Comparison of ENCODE assay signal across 8 cellular contexts in genomic region chr4:159487284-159487747, GRCh38.
DNase-seq lines count a peak whose midpoint lies in the region; ATAC-seq, FAIRE-seq and TF ChIP-seq lines count a peak whose summit lies in the region.

No MANE protein-coding gene starts in this region.

- peak; percentile 39 for DNase-seq in activated CD4-positive, alpha-beta T cell treated with anti-CD3 and anti-CD28 coated beads for 48 hours
- no peak for DNase-seq in activated CD4-positive, alpha-beta T cell treated with anti-CD3 and anti-CD28 coated beads for 1 hour
- DNase-seq in HK-2 (ENCODE audit: unreplicated experiment) (peak; percentile 39), GM12878 (ENCODE audit: low read depth, low spot score) (peak; percentile 17), iPS DF 19.7 (ENCODE audit: low read depth, low spot score) (peak; percentile 40), small intestine (peak; percentile 53)

- TF ChIP-seq EP300 in GM12878 (IDR thresholded peaks at IDR 0.05; ENCODE audit: borderline replicate concordance in 1 of 2, control insufficient read depth in 1 of 2, low read depth in 2 of 2, low read length in 2 of 2), result no peak

- CTCF ChIA-PET in GM12878 (lab: Yijun Ruan, JAX), result interaction anchor here (0.9 to 2.8 kb wide), 13 partner anchors 9 to 1767 kb away, joined by 3 to 8 read pairs (median 3); no protein-coding TSS in a partner anchor

- RAD21 ChIA-PET in GM12878 (lab: Charles Lee; ENCODE audit: unreplicated experiment), result interaction anchor here (0.5 to 1.6 kb wide), 3 partner anchors 10 to 1767 kb away, joined by 3 to 6 read pairs (median 3); no protein-coding TSS in a partner anchor

- FAIRE-seq in GM12878 (lab: Jason Lieb, UNC), result peak; percentile 56
- no peak for FAIRE-seq in small intestine (lab: Jason Lieb, UNC)

- H3K36me3 ChIP-seq in OCI-LY3 (replicated peaks; ENCODE audit: low read depth, low read length), result no peaks in the 10 kb centered on the region
- no peaks in the 10 kb centered on the region for H3K36me3 ChIP-seq in GM12878 (ENCODE audit: control insufficient read depth in 2 of 2, insufficient read depth in 2 of 2, low read length in 1 of 2)
- H3K36me3 ChIP-seq in small intestine (ENCODE audit: control insufficient read depth in 2 of 2, insufficient read depth in 2 of 2, low read length in 2 of 2), result no peaks in the 10 kb centered on the region

- no peak for TF ChIP-seq POLR2A in GM12878 (IDR thresholded peaks at IDR 0.05; ENCODE audit: low read depth, low read length)

- SMC1A ChIA-PET in GM12878 (lab: Charles Lee; ENCODE audit: uncharacterized antibody, unreplicated experiment), result interaction anchor here (0.7 kb wide), 1 partner anchor 1351 kb away, joined by 3 read pairs; no protein-coding TSS in a partner anchor

- no TSS peak for BruUV-seq in GM12878 (replicated peaks; lab: Mats Ljungman, UMichigan)

- H3K4me3 ChIP-seq in OCI-LY3 (ENCODE audit: low read length) (peak overlapping the region; percentile 64), GM12878 (no peak overlapping the region), small intestine (ENCODE audit: low read depth in 1 of 2, low read length in 2 of 2) (no peak overlapping the region)

- H3K79me2 ChIP-seq in OCI-LY3 (ENCODE audit: low read length), result no peaks in the 10 kb centered on the region
- H3K79me2 ChIP-seq in GM12878 (ENCODE audit: control insufficient read depth, insufficient read depth, low read length), result no peaks in the 10 kb centered on the region

- TF ChIP-seq CTCF in OCI-LY3 (IDR thresholded peaks at IDR 0.05; ENCODE audit: low read depth, low read length) (peak; percentile 99), GM12878 (IDR thresholded peaks at IDR 0.05 in 2 of 3, conservative IDR thresholded peaks at IDR 0.05 in 1 of 3; ENCODE audit: control insufficient read depth in 2 of 3, extremely low read depth in 1 of 3, insufficient read depth in 1 of 3, low read depth in 3 of 3, low read length in 3 of 3) (peak; percentile 75 to 80 (median 75))

- H3K27ac ChIP-seq in OCI-LY3 (ENCODE audit: low read length) (no peak overlapping the region), GM12878 (ENCODE audit: control insufficient read depth, insufficient read depth) (no peak overlapping the region), small intestine (ENCODE audit: low read depth in 1 of 2, low read length in 1 of 2) (no peak overlapping the region)

- in situ Hi-C loops in GM12878 (cut with MboI), result no loop called here

- ATAC-seq in GM21515 (IDR thresholded peaks at IDR 0.05; ENCODE audit: unreplicated experiment) (peak; percentile 96), GM12878 (peak; percentile 98)

- TF ChIP-seq RAD21 in GM12878 (IDR thresholded peaks at IDR 0.05; ENCODE audit: insufficient read depth, low read depth, low read length), result peak; percentile 76

- peak overlapping the region; percentile 70 for H3K4me2 ChIP-seq in OCI-LY3 (ENCODE audit: low read length)
- H3K4me2 ChIP-seq in GM12878 (ENCODE audit: control insufficient read depth, insufficient read depth), result no peak overlapping the region

- WGBS in GM12878 (ENCODE audit: insufficient coverage, insufficient replicate concordance, low lambda C conversion rate, missing lambda C conversion rate), result 10% methylated on average over 8 of the region's 8 CpGs
- 5 to 11% (median 8%) methylated on average over 8 of the region's 8 CpGs for WGBS in small intestine, 3 donors

- H2AFZ ChIP-seq in OCI-LY3 (ENCODE audit: low read depth, low read length) (peak overlapping the region; percentile 51), GM12878 (ENCODE audit: control insufficient read depth, low read depth, low read length) (no peak overlapping the region)

- intact Hi-C loops in GM12878 (cut with micrococcal nuclease; ENCODE audit: unreplicated experiment), result loop anchor here (5.0 kb wide), 2 partner anchors 275 to 460 kb away; no protein-coding TSS in a partner anchor

- peaks cover 28% of the 10 kb centered on the region for H3K27me3 ChIP-seq in OCI-LY3 (ENCODE audit: low read depth, low read length)
- no peaks in the 10 kb centered on the region; a peak in 1 of 4 replicates for H3K27me3 ChIP-seq in GM12878 (replicated peaks in 1 of 2; ENCODE audit: control insufficient read depth in 2 of 2, insufficient read depth in 2 of 2, low read length in 1 of 2)
- peaks cover 0 to 2% of the 10 kb centered on the region in 2 donors for H3K27me3 ChIP-seq in small intestine (ENCODE audit: control insufficient read depth in 2 of 2, insufficient read depth in 2 of 2, low read length in 2 of 2)

- H3K4me1 ChIP-seq in OCI-LY3 (ENCODE audit: low read length), result peaks cover 4% of the 10 kb centered on the region; the same call in 1 of the 2 replicates
- no peaks in the 10 kb centered on the region for H3K4me1 ChIP-seq in GM12878 (ENCODE audit: control insufficient read depth, insufficient read depth, low read length)
- H3K4me1 ChIP-seq in small intestine (ENCODE audit: control insufficient read depth in 2 of 2, insufficient read depth in 1 of 2, low read depth in 1 of 2, low read length in 1 of 2), result no peaks in the 10 kb centered on the region

- POLR2A ChIA-PET in GM12878 (lab: Charles Lee), result no interaction called here

- H3K9ac ChIP-seq in OCI-LY3 (ENCODE audit: low read length) (no peak overlapping the region), GM12878 (ENCODE audit: control insufficient read depth, insufficient read depth, low read length) (no peak overlapping the region)

- H4K20me1 ChIP-seq in OCI-LY3 (ENCODE audit: insufficient read depth, low read length), result no peaks in the 10 kb centered on the region
- H4K20me1 ChIP-seq in GM12878 (ENCODE audit: control insufficient read depth, insufficient read depth), result no peaks in the 10 kb centered on the region

- H3K9me3 ChIP-seq in OCI-LY3 (ENCODE audit: insufficient read depth, low read length) (no peaks in the 10 kb centered on the region), GM12878 (replicated peaks; ENCODE audit: control insufficient read depth, insufficient read depth, low read length) (no peaks in the 10 kb centered on the region), small intestine (ENCODE audit: control insufficient read depth, low read depth) (no peaks in the 10 kb centered on the region)

TF ChIP-seq in GM12878, 131 proteins besides CTCF, POLR2A, EP300 and RAD21:
- TF ChIP-seq STAT1 (conservative IDR thresholded peaks at IDR 0.05) (no peak), SMC3 (IDR thresholded peaks at IDR 0.05; ENCODE audit: borderline replicate concordance, low read length) (peak; percentile 54; the same call in 1 of the 2 replicates), RUNX3 (IDR thresholded peaks at IDR 0.05; ENCODE audit: low read length) (no peak)
